8 cellular contexts compared by ENCODE assay signal in genomic region chr3:48088056-48088748, GRCh38.
DNase-seq lines count a peak whose midpoint lies in the region; ATAC-seq and TF ChIP-seq lines count a peak whose summit lies in the region.

No MANE protein-coding gene starts in this region.

- H3K4me3 ChIP-seq in ovary: peak overlapping the region; percentile 99

- peak overlapping the region; percentile 98 for H3K27ac Mint-ChIP-seq in glutamatergic neuron (ENCODE audit: unreplicated experiment)

- peak; percentile 30 for DNase-seq in Daoy (ENCODE audit: low read depth)
- peak; percentile 60 for DNase-seq in KG1 (lab: John Stamatoyannopoulos, UW)
- peak; percentile 44 to 51 for DNase-seq in activated T-cell treated with anti-CD3 and anti-CD28 coated beads, Interleukin-2, amount 50 U/mL, for 48 hours
- DNase-seq in glutamatergic neuron: no peak
- DNase-seq in ovary: peak in 1 of 5 donors; percentile 42
- no peak for DNase-seq in stimulated activated CD4-positive, alpha-beta T cell treated with anti-CD3 and anti-CD28 coated beads, Interleukin-15, amount 100 ng/mL, for 24 hours

- no peaks in the 10 kb centered on the region for H3K36me3 ChIP-seq in ovary

- intact Hi-C loops in ovary (cut with DNase I): loop anchor here in 1 of 4 donors (10.0 kb wide), 1 partner anchor 53 kb away; no protein-coding TSS in a partner anchor

- WGBS in ovary, 3 donors: 0% methylated on average over 22 to 40 of the region's 40 CpGs

- H3K4me3 Mint-ChIP-seq in glutamatergic neuron (ENCODE audit: unreplicated experiment): peak overlapping the region; percentile 99

- no peak for TF ChIP-seq POLR2A in ovary (IDR thresholded peaks at IDR 0.05)

- H3K4me1 Mint-ChIP-seq in glutamatergic neuron (ENCODE audit: low read depth, unreplicated experiment): peaks cover 18% of the 10 kb centered on the region

- TF ChIP-seq CTCF in glutamatergic neuron (IDR thresholded peaks at IDR 0.05; ENCODE audit: partially characterized antibody, unreplicated experiment) (no peak), ovary (IDR thresholded peaks at IDR 0.05) (no peak)

- peaks cover 3% of the 10 kb centered on the region for H3K4me1 ChIP-seq in ovary (ENCODE audit: insufficient read depth)

- ATAC-seq in GM21360 (IDR thresholded peaks at IDR 0.05; ENCODE audit: unreplicated experiment) (peak; percentile 19), HG03565 (IDR thresholded peaks at IDR 0.05; ENCODE audit: unreplicated experiment) (no peak)

- no peak for TF ChIP-seq EP300 in ovary (IDR thresholded peaks at IDR 0.05)

- no peaks in the 10 kb centered on the region for H3K9me3 ChIP-seq in ovary

- H3K9me3 Mint-ChIP-seq in glutamatergic neuron (ENCODE audit: unreplicated experiment): peaks cover 8% of the 10 kb centered on the region

- peaks cover 12% of the 10 kb centered on the region for H3K27me3 Mint-ChIP-seq in glutamatergic neuron (ENCODE audit: unreplicated experiment)

- H3K36me3 Mint-ChIP-seq in glutamatergic neuron (ENCODE audit: unreplicated experiment): no peaks in the 10 kb centered on the region

- H3K27me3 ChIP-seq in ovary: no peaks in the 10 kb centered on the region

- peak overlapping the region; percentile 91 to 96 for H3K27ac ChIP-seq in ovary

Comparison
In these comparisons a context has a peak if more than half of its experiments do, and no peak if none do; other contexts are left out.
1. DNase-seq: peak in Daoy (single experiment), KG1 (single experiment) and activated T-cell treated with anti-CD3 and anti-CD28 coated beads, Interleukin-2, amount 50 U/mL, for 48 hours (2 of 2); none in glutamatergic neuron (single experiment) and stimulated activated CD4-positive, alpha-beta T cell treated with anti-CD3 and anti-CD28 coated beads, Interleukin-15, amount 100 ng/mL, for 24 hours (single experiment).